ENCODE assay signal across 21 cellular contexts in genomic region chr3:11522398-11522715, GRCh38.
DNase-seq lines count a peak whose midpoint lies in the region; ATAC-seq and TF ChIP-seq lines count a peak whose summit lies in the region.
"Had no signal": no experiment of that assay in that cellular context is flagged by ENCODE, and none has a peak within 500 bp of the region (broad histone marks: within the 10 kb centered on the region; RNA-seq: fewer than 3 reads in every experiment).

No MANE protein-coding gene starts in this region.

- peaks cover 1% of the 10 kb centered on the region for H3K36me3 Mint-ChIP-seq in osteocyte (ENCODE audit: unreplicated experiment)
- peaks cover 5% of the 10 kb centered on the region for H3K36me3 Mint-ChIP-seq in activated naive CD4-positive, alpha-beta T cell treated with anti-CD3 and anti-CD28 coated beads for 36 hours (ENCODE audit: low read depth)

- peak; percentile 42 for DNase-seq in EL
- peak; percentile 54 for DNase-seq in T1000 (lab: John Stamatoyannopoulos, UW)
- no peak for DNase-seq in osteocyte (ENCODE audit: extremely low spot score, unreplicated experiment)
- DNase-seq in T-helper 9 cell = no peak
- no peak for DNase-seq in activated naive CD4-positive, alpha-beta T cell treated with anti-CD3 and anti-CD28 coated beads for 36 hours
- DNase-seq in NCI-H524 treated with DMSO at 0.1 percent for 48 hours (lab: John Stamatoyannopoulos, UW) = no peak
- DNase-seq: activated CD4-positive, alpha-beta T cell treated with anti-CD3 and anti-CD28 coated beads, Interleukin-2, amount 50 U/mL, for 48 hours; activated CD8-positive, alpha-beta memory T cell treated with anti-CD3 and anti-CD28 coated beads, Interleukin-2, amount 50 U/mL, for 4 hours; CD8-positive, alpha-beta memory T cell; cerebellar nuclear complex; erythroblast; NCI-H2029; stimulated activated naive CD8-positive, alpha-beta T cell treated with anti-CD3 and anti-CD28 coated beads, Interleukin-15, amount 100 ng/mL, for 72 hours had no signal

- H3K27me3 Mint-ChIP-seq in osteocyte (ENCODE audit: unreplicated experiment) = no peaks in the 10 kb centered on the region
- H3K27me3 Mint-ChIP-seq in activated naive CD4-positive, alpha-beta T cell treated with anti-CD3 and anti-CD28 coated beads for 36 hours (ENCODE audit: low read depth) = no peaks in the 10 kb centered on the region
- H3K27me3 Mint-ChIP-seq: activated naive CD8-positive, alpha-beta T cell; activated T-helper 17 cell treated with anti-CD3 and anti-CD28 coated beads, Interleukin-2, amount 50 U/mL, for 72 hours; B cell; CD8-positive, alpha-beta memory T cell; progenitor cell of endocrine pancreas; stimulated activated naive CD8-positive, alpha-beta T cell treated with anti-CD3 and anti-CD28 coated beads, Interleukin-15, amount 100 ng/mL, for 72 hours had no signal

- TF ChIP-seq CTCF in osteocyte (IDR thresholded peaks at IDR 0.05) = no peak

- intact Hi-C loops in activated naive CD4-positive, alpha-beta T cell treated with anti-CD3 and anti-CD28 coated beads for 36 hours (cut with micrococcal nuclease) = no loop called here

- H3K9me3 Mint-ChIP-seq in osteocyte (ENCODE audit: unreplicated experiment) = no peaks in the 10 kb centered on the region
- no peaks in the 10 kb centered on the region for H3K9me3 Mint-ChIP-seq in activated naive CD4-positive, alpha-beta T cell treated with anti-CD3 and anti-CD28 coated beads for 36 hours
- H3K9me3 Mint-ChIP-seq: activated T-helper 17 cell treated with anti-CD3 and anti-CD28 coated beads, Interleukin-2, amount 50 U/mL, for 72 hours; stimulated activated naive CD8-positive, alpha-beta T cell treated with anti-CD3 and anti-CD28 coated beads, Interleukin-15, amount 100 ng/mL, for 72 hours had no signal

- H3K4me1 Mint-ChIP-seq in osteocyte (ENCODE audit: unreplicated experiment) = peaks cover 51% of the 10 kb centered on the region
- peaks cover 2% of the 10 kb centered on the region for H3K4me1 Mint-ChIP-seq in activated naive CD4-positive, alpha-beta T cell treated with anti-CD3 and anti-CD28 coated beads for 36 hours (ENCODE audit: low read depth)
- H3K4me1 Mint-ChIP-seq: B cell; CD8-positive, alpha-beta memory T cell; stimulated activated naive CD8-positive, alpha-beta T cell treated with anti-CD3 and anti-CD28 coated beads, Interleukin-15, amount 100 ng/mL, for 72 hours had no signal

- CTCF ChIA-PET in activated naive CD4-positive, alpha-beta T cell treated with anti-CD3 and anti-CD28 coated beads for 36 hours (lab: Charles Lee) = interaction anchor here (0.6 kb wide), 1 partner anchor 187 kb away, joined by 4 read pairs; no protein-coding TSS in a partner anchor

- ATAC-seq in esophagus mucosa (peak; percentile 29), HG03565 (IDR thresholded peaks at IDR 0.05; ENCODE audit: unreplicated experiment) (no peak)
- ATAC-seq: activated T-helper 17 cell treated with anti-CD3 and anti-CD28 coated beads, Interleukin-2, amount 50 U/mL, for 72 hours; Right ventricle myocardium inferior; stimulated activated naive CD8-positive, alpha-beta T cell treated with anti-CD3 and anti-CD28 coated beads, Interleukin-15, amount 100 ng/mL, for 72 hours had no signal

- peak overlapping the region; percentile 64 for H3K27ac Mint-ChIP-seq in osteocyte (ENCODE audit: unreplicated experiment)
- H3K27ac Mint-ChIP-seq in activated naive CD4-positive, alpha-beta T cell treated with anti-CD3 and anti-CD28 coated beads for 36 hours = no peak overlapping the region
- H3K27ac Mint-ChIP-seq: activated naive CD8-positive, alpha-beta T cell; activated T-helper 17 cell treated with anti-CD3 and anti-CD28 coated beads, Interleukin-2, amount 50 U/mL, for 72 hours; B cell; CD8-positive, alpha-beta memory T cell; progenitor cell of endocrine pancreas; stimulated activated naive CD8-positive, alpha-beta T cell treated with anti-CD3 and anti-CD28 coated beads, Interleukin-15, amount 100 ng/mL, for 72 hours had no signal

- no peak overlapping the region for H3K4me3 Mint-ChIP-seq in osteocyte (ENCODE audit: unreplicated experiment)
- no peak overlapping the region for H3K4me3 Mint-ChIP-seq in activated naive CD4-positive, alpha-beta T cell treated with anti-CD3 and anti-CD28 coated beads for 36 hours
- H3K4me3 Mint-ChIP-seq: activated naive CD8-positive, alpha-beta T cell; activated T-helper 17 cell treated with anti-CD3 and anti-CD28 coated beads, Interleukin-2, amount 50 U/mL, for 72 hours; B cell; CD8-positive, alpha-beta memory T cell; neural crest cell; stimulated activated naive CD8-positive, alpha-beta T cell treated with anti-CD3 and anti-CD28 coated beads, Interleukin-15, amount 100 ng/mL, for 72 hours had no signal

Comparison
In these comparisons a context has a peak if more than half of its experiments do, and no peak if none do; other contexts are left out.
1. DNase-seq: peak in EL (single experiment) and T1000 (single experiment); none in osteocyte (single experiment), T-helper 9 cell (single experiment), activated naive CD4-positive, alpha-beta T cell treated with anti-CD3 and anti-CD28 coated beads for 36 hours (single experiment) and NCI-H524 treated with DMSO at 0.1 percent for 48 hours (single experiment).